In genomic region chr18:8516391-8517250, GRCh38 we compare ENCODE assay signal across 23 cellular contexts.
DNase-seq lines count a peak whose midpoint lies in the region; ATAC-seq, FAIRE-seq and TF ChIP-seq lines count a peak whose summit lies in the region.
"Had no signal": no experiment of that assay in that cellular context is flagged by ENCODE, and none has a peak within 500 bp of the region (broad histone marks: within the 10 kb centered on the region; RNA-seq: fewer than 3 reads in every experiment).

No MANE protein-coding gene starts in this region.

- no peak overlapping the region for H3K4me3 ChIP-seq in PC-3 (ENCODE audit: low read length)
- H3K4me3 ChIP-seq: GM23248, MG63 had no signal

- POLR2A ChIA-PET in PC-3 (lab: Charles Lee; ENCODE audit: unreplicated experiment) = interaction anchor here (0.6 kb wide), 1 partner anchor 95 kb away, joined by 4 read pairs; no protein-coding TSS in a partner anchor

- H3K9me2 ChIP-seq in PC-3 (replicated peaks; ENCODE audit: low read length) = no peaks in the 10 kb centered on the region

- in situ Hi-C loops in G401 (cut with HindIII; ENCODE audit: low sequenced_read_pairs) = no loop called here

- DNase-seq in G401 (ENCODE audit: low spot score) = peak; percentile 75
- DNase-seq in PC-3 = peak; percentile 68
- peak; percentile 80 for DNase-seq in epithelial cell of prostate (ENCODE audit: low read depth, low spot score)
- peak; percentile 24 for DNase-seq in mesenteric fat pad (ENCODE audit: low spot score)
- no peak for DNase-seq in GM12891 (ENCODE audit: insufficient read length, low spot score)
- DNase-seq: ACHN; CD4-positive, CD25-positive, alpha-beta regulatory T cell; DMS53; GDM1; GM23248; KG1; MG63; NCI-H1105 treated with DMSO at 0.1 percent for 48 hours; NCI-H187; NCI-H446 treated with DMSO at 0.1 percent for 48 hours; NCI-H748 treated with DMSO at 0.1 percent for 48 hours; SHP77 had no signal

- no peaks in the 10 kb centered on the region for H3K79me2 ChIP-seq in PC-3 (ENCODE audit: low read length)

- no TSS peak for BruUV-seq in PC-3 (replicated peaks; lab: Mats Ljungman, UMichigan)

- peaks cover 10% of the 10 kb centered on the region for H3K4me1 ChIP-seq in PC-3 (ENCODE audit: insufficient read depth, low read length)

- CTCF ChIA-PET in PC-3 (lab: Charles Lee) = no interaction called here

- peak overlapping the region; percentile 23 for H3K4me2 ChIP-seq in PC-3 (ENCODE audit: low read length)

- H3K27ac ChIP-seq in PC-3 (ENCODE audit: low read length) (no peak overlapping the region), epithelial cell of prostate (peak overlapping the region; percentile 56)
- H3K27ac ChIP-seq: GM23248, HL-60 had no signal

- FAIRE-seq in GM12891 (lab: Jason Lieb, UNC) = no peak
- FAIRE-seq: GM19239 had no signal

- no peaks in the 10 kb centered on the region for H4K20me1 ChIP-seq in PC-3 (ENCODE audit: low read length)

- no peak for TF ChIP-seq CTCF in PC-3 (conservative IDR thresholded peaks at IDR 0.05; ENCODE audit: low read depth, low read length)

- no peaks in the 10 kb centered on the region for H3K36me3 ChIP-seq in PC-3 (ENCODE audit: low read depth, low read length)
- H3K36me3 ChIP-seq: MG63 had no signal

- peak overlapping the region; percentile 29; the same call in 1 of the 2 replicates for H2AFZ ChIP-seq in PC-3 (ENCODE audit: low read length)
- H2AFZ ChIP-seq: GM23248 had no signal

- peak; percentile 80 for ATAC-seq in PC-3
- no peak for ATAC-seq in HG02623 (IDR thresholded peaks at IDR 0.05; ENCODE audit: unreplicated experiment)
- no peak for ATAC-seq in HG02588 (IDR thresholded peaks at IDR 0.05; ENCODE audit: unreplicated experiment)
- ATAC-seq in HG03469 (IDR thresholded peaks at IDR 0.05; ENCODE audit: unreplicated experiment) = no peak
- ATAC-seq: HCT116 had no signal

- no peak overlapping the region for H3K9ac ChIP-seq in PC-3 (ENCODE audit: low read length)
- H3K9ac ChIP-seq: GM23248 had no signal

- H3F3A ChIP-seq in PC-3 (ENCODE audit: low read length, unreplicated experiment) = no peaks in the 10 kb centered on the region

- H3K9me3 ChIP-seq in PC-3 (ENCODE audit: low read length) = no peaks in the 10 kb centered on the region

- H3K27me3 ChIP-seq in PC-3 (ENCODE audit: low read length) = peaks cover 8% of the 10 kb centered on the region; the same call in 1 of the 2 replicates
- H3K27me3 ChIP-seq: MG63 had no signal

- no peak for TF ChIP-seq POLR2A in GM12891 (IDR thresholded peaks at IDR 0.05; ENCODE audit: low read depth, low read length)

- intact Hi-C loops in PC-3 (cut with micrococcal nuclease) = no loop called here

TF ChIP-seq in GM12891, 5 proteins besides CTCF, POLR2A, EP300 and RAD21:
- TF ChIP-seq SPI1 (IDR thresholded peaks at IDR 0.05; ENCODE audit: low read depth, low read length) = no peak
- no peak for TF ChIP-seq PAX5 (IDR thresholded peaks at IDR 0.05; ENCODE audit: insufficient read depth, low read length, severe bottlenecking)
- no peak for TF ChIP-seq POLR2AphosphoS5 (IDR thresholded peaks at IDR 0.05; ENCODE audit: low read depth, low read length)
- TF ChIP-seq TAF1 (IDR thresholded peaks at IDR 0.05; ENCODE audit: low read depth, low read length) = no peak
- no peak for TF ChIP-seq POU2F2 (IDR thresholded peaks at IDR 0.05; ENCODE audit: low read depth, low read length)
